Comparison of ENCODE assay signal across 36 cellular contexts in the genomic region with DNA sequence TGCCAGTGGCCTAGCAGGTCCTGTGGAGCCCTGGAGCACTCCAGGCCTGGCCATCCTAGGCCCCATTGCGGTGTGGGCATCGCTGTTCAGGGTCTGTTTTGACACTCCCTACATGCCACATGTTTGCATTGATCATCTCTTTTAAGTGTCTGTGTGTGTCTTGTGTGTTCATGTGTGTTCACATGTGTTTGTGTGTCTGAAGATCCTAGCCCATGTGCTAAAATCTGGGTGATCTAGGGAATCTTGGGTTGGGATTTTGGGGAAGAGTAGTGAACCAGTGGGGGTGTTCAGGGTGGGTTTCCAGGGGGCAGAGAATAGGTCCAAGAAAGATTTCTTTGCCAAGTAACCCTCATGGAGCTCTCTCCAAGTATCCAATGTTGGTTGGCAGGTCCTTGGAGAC. TPM values are rescaled to one million over a fixed set of nuclear protein-coding genes. Genes with fewer than 3 reads are reported as not detected.
"Had no signal": no experiment of that assay in that cellular context is flagged by ENCODE, and none has a peak within 500 bp of the region (broad histone marks: within the 10 kb centered on the region; RNA-seq: fewer than 3 reads in every experiment).

No MANE protein-coding gene starts in this region.

- H3K9ac ChIP-seq: KMS-11 had no signal

- H3K27ac ChIP-seq: KMS-11 had no signal

- H3K9me3 ChIP-seq: MG63 had no signal

- H3K4me2 ChIP-seq: KMS-11 had no signal

- H3K4me3 ChIP-seq: MG63 had no signal

- H3K36me3 ChIP-seq: MG63 had no signal

- DNase-seq: Karpas-422, Kasumi-1, KG1, MG63, MM.1S, MV-4-11, NCI-H1048, NCI-H1092, NCI-H1092 treated with DMSO at 0.1 percent for 48 hours, NCI-H1105, NCI-H1105 treated with DMSO at 0.1 percent for 48 hours, NCI-H1417, NCI-H1417 treated with DMSO at 0.1 percent for 48 hours, NCI-H1436, NCI-H1436 treated with DMSO at 0.1 percent for 48 hours, NCI-H146, NCI-H1694, NCI-H1694 treated with DMSO at 0.1 percent for 48 hours, NCI-H187, NCI-H187 treated with DMSO at 0.1 percent for 48 hours, NCI-H1930, NCI-H2029, NCI-H2029 treated with DMSO at 0.1 percent for 48 hours, NCI-H2081, NCI-H2081 treated with DMSO at 0.1 percent for 48 hours, NCI-H2107, NCI-H2171, NCI-H2171 treated with DMSO at 0.1 percent for 48 hours, NCI-H2227 treated with DMSO at 0.1 percent for 48 hours, NCI-H226, NCI-H345, NCI-H446, NCI-H446 treated with DMSO at 0.1 percent for 48 hours had no signal

RNA-seq across cellular contexts. Expression of gene PSD2, which starts 8.4 kb away (rescaled TPM):
- total RNA-seq: LHCN-M2, MCF 10A had no signal
